8 cellular contexts compared by ENCODE assay signal in genomic region chr19:44051654-44052402, GRCh38. TPM values are rescaled to one million over a fixed set of nuclear protein-coding genes. Genes with fewer than 3 reads are reported as not detected.
A peak's percentile ranks its signal among the peaks of the same experiment; 100 is the strongest.
DNase-seq lines count a peak whose midpoint lies in the region; ATAC-seq and TF ChIP-seq lines count a peak whose summit lies in the region.

Gene ZNF223 (plus strand): TSS chr19:44052036. CDS start chr19:44055177, 3,141 bp downstream.

- peaks cover 17% of the 10 kb centered on the region for H3K4me1 ChIP-seq in PC-9 (replicated peaks; ENCODE audit: insufficient read depth)
- no peaks in the 10 kb centered on the region for H3K4me1 ChIP-seq in esophagus (ENCODE audit: control insufficient read depth in 2 of 2, insufficient read depth in 2 of 2, low read length in 1 of 2)

- H3K4me1 Mint-ChIP-seq in activated T-cell treated with anti-CD3 and anti-CD28 coated beads, Interleukin-2, amount 50 U/mL, for 72 hours (ENCODE audit: low read depth) = peaks cover 23% of the 10 kb centered on the region

- H3K4me3 ChIP-seq in GM12864 (ENCODE audit: low read depth, low read length) (peak within 1 kb of the TSS; percentile 42), PC-9 (peak within 1 kb of the TSS; percentile 64), esophagus (ENCODE audit: low read depth in 1 of 2, low read length in 2 of 2) (peak within 1 kb of the TSS; percentile 68 to 79)

- no peaks in the 10 kb centered on the region for H4K20me1 ChIP-seq in PC-9 (ENCODE audit: insufficient read depth)

- H3K79me2 ChIP-seq in PC-9 (ENCODE audit: low read depth) = peaks cover 7% of the 10 kb centered on the region; the same call in 1 of the 2 replicates

- DNase-seq in GM12864 (ENCODE audit: low read depth) (peak; percentile 26), HPDE6-E6E7 (ENCODE audit: extremely low spot score) (peak; percentile 99), PC-9 (peak; percentile 94 to 97), middle frontal gyrus (ENCODE audit: extremely low spot score, low spot score) (peak; percentile 96)
- DNase-seq in activated T-cell treated with anti-CD3 and anti-CD28 coated beads, Interleukin-2, amount 50 U/mL, for 72 hours = peak; percentile 35 to 45
- peak; percentile 26 to 46 for DNase-seq in stimulated activated CD8-positive, alpha-beta memory T cell treated with anti-CD3 and anti-CD28 coated beads, Interleukin-15, amount 100 ng/mL, for 4 hours (ENCODE audit: low read depth in 2 of 2)

- H3K27me3 ChIP-seq in PC-9 (ENCODE audit: insufficient read depth, low read depth) = no peaks in the 10 kb centered on the region
- no peaks in the 10 kb centered on the region for H3K27me3 ChIP-seq in esophagus (ENCODE audit: control insufficient read depth in 1 of 2, insufficient read depth in 2 of 2, low read length in 2 of 2)

- POLR2A ChIA-PET in PC-9 (lab: Charles Lee; ENCODE audit: unreplicated experiment) = interaction anchor here (0.6 to 1.1 kb wide), 4 partner anchors 36 to 383 kb away, joined by 3 to 7 read pairs (median 6); partner anchors contain the start of gene ZNF283

- peak within 1 kb of the TSS; percentile 42 for H3K27ac ChIP-seq in PC-9
- peak within 1 kb of the TSS; percentile 28 to 79 for H3K27ac ChIP-seq in esophagus (ENCODE audit: low read depth in 2 of 2, low read length in 1 of 2)

- TF ChIP-seq CTCF in GM12864 (IDR thresholded peaks at IDR 0.05; ENCODE audit: low read depth, low read length, missing control alignments) (no peak), PC-9 (conservative IDR thresholded peaks at IDR 0.05) (no peak)

- peaks cover 9% of the 10 kb centered on the region; the same call in 1 of the 2 replicates for H3K9me3 ChIP-seq in PC-9 (ENCODE audit: insufficient read depth, low read depth)
- peaks cover 2 to 4% of the 10 kb centered on the region in 2 donors for H3K9me3 ChIP-seq in esophagus (ENCODE audit: control insufficient read depth in 2 of 2, insufficient read depth in 1 of 2, low read depth in 1 of 2, low read length in 1 of 2)

- peaks cover 23 to 26% of the 10 kb centered on the region in 2 donors for H3K36me3 Mint-ChIP-seq in activated T-cell treated with anti-CD3 and anti-CD28 coated beads, Interleukin-2, amount 50 U/mL, for 72 hours (ENCODE audit: insufficient read depth in 2 of 2)

- ATAC-seq in activated T-cell treated with anti-CD3 and anti-CD28 coated beads, Interleukin-2, amount 50 U/mL, for 72 hours (replicated peaks in 1 of 2) = peak; percentile 69 to 75
- ATAC-seq in GM18870 (IDR thresholded peaks at IDR 0.05; ENCODE audit: unreplicated experiment) = no peak

- H3K36me3 ChIP-seq in PC-9 (ENCODE audit: low read depth) (0 out of 2 replicates have a peak, but pooled peaks cover 2% of the 10 kb centered on the region), esophagus (ENCODE audit: control insufficient read depth in 2 of 2, insufficient read depth in 2 of 2, low read length in 1 of 2) (peaks cover 3 to 7% of the 10 kb centered on the region in 2 donors)

- peaks cover 16% of the 10 kb centered on the region; the same call in 1 of the 2 replicates for H3F3A ChIP-seq in PC-9 (ENCODE audit: insufficient read depth, low read depth)

- BruUV-seq in PC-9 (replicated peaks; lab: Mats Ljungman, UMichigan) = no TSS peak

- H2AFZ ChIP-seq in PC-9 = peak within 1 kb of the TSS; percentile 93

- peaks cover 6% of the 10 kb centered on the region for H3K27me3 Mint-ChIP-seq in activated T-cell treated with anti-CD3 and anti-CD28 coated beads, Interleukin-2, amount 50 U/mL, for 72 hours (ENCODE audit: low read depth)

- peak within 1 kb of the TSS; percentile 92 to 93 for H3K4me3 Mint-ChIP-seq in activated T-cell treated with anti-CD3 and anti-CD28 coated beads, Interleukin-2, amount 50 U/mL, for 72 hours

- intact Hi-C loops in PC-9 (cut with micrococcal nuclease; ENCODE audit: unreplicated experiment) = loop anchor here (1.0 to 5.0 kb wide), 7 partner anchors 21 to 115 kb away; partner anchors contain the start of genes ZNF155, ZNF222, ZNF224 and ZNF225

- 1 to 2% methylated on average over 36 to 37 of the region's 37 CpGs for WGBS in esophagus, 2 donors

- peaks cover 13 to 21% of the 10 kb centered on the region in 2 donors for H3K9me3 Mint-ChIP-seq in activated T-cell treated with anti-CD3 and anti-CD28 coated beads, Interleukin-2, amount 50 U/mL, for 72 hours

- CTCF ChIA-PET in PC-9 (lab: Charles Lee) = interaction anchor here (0.6 kb wide), 1 partner anchor 211 kb away, joined by 3 read pairs; no protein-coding TSS in a partner anchor

- peak within 1 kb of the TSS; percentile 52 for H3K27ac Mint-ChIP-seq in activated T-cell treated with anti-CD3 and anti-CD28 coated beads, Interleukin-2, amount 50 U/mL, for 72 hours

- H3K4me2 ChIP-seq in PC-9 = peak within 1 kb of the TSS; percentile 83

- no peaks in the 10 kb centered on the region for H3K9me2 ChIP-seq in PC-9 (ENCODE audit: insufficient read depth)

RNA-seq across cellular contexts. Expression of gene ZNF223, which starts in this region (rescaled TPM):
- total RNA-seq in PC-9 (2021) = 3.5 and 4.2 TPM in 2 replicates
- 1 to 10 TPM in 1 of 2 donors, under 1 TPM in 1; 0.81 to 2.5 TPM for total RNA-seq in activated T-cell treated with anti-CD3 and anti-CD28 coated beads, Interleukin-2, amount 50 U/mL, for 72 hours
- 1 to 10 TPM; 2.6 to 3.5 TPM for polyA plus RNA-seq in esophagus

Comparison
In these comparisons a context has a peak if more than half of its experiments do, and no peak if none do; other contexts are left out.
1. DNase-seq: peak in every context shown above with its lines; median percentile 99 in HPDE6-E6E7; 96 in middle frontal gyrus; 96 in PC-9; 40 in activated T-cell treated with anti-CD3 and anti-CD28 coated beads, Interleukin-2, amount 50 U/mL, for 72 hours; 36 in stimulated activated CD8-positive, alpha-beta memory T cell treated with anti-CD3 and anti-CD28 coated beads, Interleukin-15, amount 100 ng/mL, for 4 hours; 26 in GM12864.